ENCODE assay signal across 4 cellular contexts in genomic region chr10:6107616-6108015, GRCh38. TPM values are rescaled to one million over a fixed set of nuclear protein-coding genes. Genes with fewer than 3 reads are reported as not detected.
"Had no signal": no experiment of that assay in that cellular context is flagged by ENCODE, and none has a peak within 500 bp of the region (broad histone marks: within the 10 kb centered on the region; RNA-seq: fewer than 3 reads in every experiment).

No MANE protein-coding gene starts in this region.

RNA-seq across cellular contexts. Expression of gene IL2RA, which starts 45.4 kb away (rescaled TPM):
- total RNA-seq: M059J, PC-3, SJSA1 had no signal
- polyA plus RNA-seq: SK-N-SH had no signal
